In genomic region chr3:52455283-52456168, GRCh38 we compare ENCODE assay signal across 8 cellular contexts. TPM values are rescaled to one million over a fixed set of nuclear protein-coding genes. Genes with fewer than 3 reads are reported as not detected.
DNase-seq lines count a peak whose midpoint lies in the region; ATAC-seq and TF ChIP-seq lines count a peak whose summit lies in the region.

Gene NISCH, plus strand, starts transcription at chr3:52455604. Its CDS starts 38 bp downstream, at chr3:52455642.

- H3K27ac Mint-ChIP-seq in activated naive CD4-positive, alpha-beta T cell treated with anti-CD3 and anti-CD28 coated beads, Interleukin-2, amount 10 ng/mL, durations not matched to agents 7 days and 5 days, result peak within 1 kb of the TSS; percentile 91

- no peak for TF ChIP-seq CTCF in SK-N-SH (IDR thresholded peaks at IDR 0.05)
- TF ChIP-seq CTCF in osteoblast (IDR thresholded peaks at IDR 0.05; ENCODE audit: extremely low read depth, low read depth, low read length), result no peak
- no peak for TF ChIP-seq CTCF in testis (IDR thresholded peaks at IDR 0.05)

- H3K27ac ChIP-seq in KOPT-K1 (ENCODE audit: low read depth, low read length, poor library complexity, severe bottlenecking) (peak within 1 kb of the TSS; percentile 83), SK-N-SH (ENCODE audit: low read depth in 2 of 2, low read length in 1 of 2) (peak within 1 kb of the TSS; percentile 52 to 81; a peak in 3 of 4 replicates), osteoblast (ENCODE audit: low read depth, low read length) (peak within 1 kb of the TSS; percentile 80), testis (peak within 1 kb of the TSS; percentile 96)

- CTCF ChIA-PET in SK-N-SH (lab: Yijun Ruan, JAX), result interaction anchor here (0.6 to 16.5 kb wide), 4 partner anchors 14 to 254 kb away, joined by 3 to 578 read pairs (median 28); no protein-coding TSS in a partner anchor
- CTCF ChIA-PET in activated naive CD4-positive, alpha-beta T cell treated with anti-CD3 and anti-CD28 coated beads, Interleukin-2, amount 10 ng/mL, durations not matched to agents 7 days and 5 days (lab: Charles Lee), result interaction anchor here (4.1 kb wide), 1 partner anchor 8 kb away, joined by 25 read pairs; the partner anchor contains the start of gene SEMA3G

- no peaks in the 10 kb centered on the region for H3K27me3 Mint-ChIP-seq in activated naive CD4-positive, alpha-beta T cell treated with anti-CD3 and anti-CD28 coated beads, Interleukin-2, amount 10 ng/mL, durations not matched to agents 7 days and 5 days

- WGBS in SK-N-SH (ENCODE audit: low lambda C conversion rate), result under 1% methylated on average over 61 of the region's 86 CpGs
- WGBS in testis, 2 donors, result 0 to 2% methylated on average over 22 to 83 of the region's 86 CpGs

- TF ChIP-seq EP300 in SK-N-SH (IDR thresholded peaks at IDR 0.05; ENCODE audit: borderline replicate concordance in 1 of 2, low read depth in 1 of 2, low read length in 1 of 2), result no peak

- H3K79me2 ChIP-seq in SK-N-SH (ENCODE audit: insufficient read depth) (peaks cover 53% of the 10 kb centered on the region), osteoblast (ENCODE audit: insufficient read depth, low read length) (peaks cover 45% of the 10 kb centered on the region)

- TF ChIP-seq POLR2A in testis (IDR thresholded peaks at IDR 0.05), result no peak

- no peaks in the 10 kb centered on the region for H3K9me2 ChIP-seq in SK-N-SH

- H3K9me3 ChIP-seq in KOPT-K1 (ENCODE audit: insufficient read depth, low read length, poor library complexity, severe bottlenecking), result no peaks in the 10 kb centered on the region
- no peaks in the 10 kb centered on the region for H3K9me3 ChIP-seq in SK-N-SH
- H3K9me3 ChIP-seq in osteoblast (ENCODE audit: low read depth, low read length), result no peaks in the 10 kb centered on the region
- no peaks in the 10 kb centered on the region for H3K9me3 ChIP-seq in testis

- peak within 1 kb of the TSS; percentile 99 for H3K4me2 ChIP-seq in SK-N-SH
- peak within 1 kb of the TSS; percentile 96 for H3K4me2 ChIP-seq in osteoblast (ENCODE audit: insufficient read depth, low read length)

- DNase-seq in Daoy (ENCODE audit: low read depth), result peak; percentile 86
- DNase-seq in SK-N-SH, result peak; percentile 99
- DNase-seq in activated naive CD4-positive, alpha-beta T cell treated with anti-CD3 and anti-CD28 coated beads, Interleukin-2, amount 10 ng/mL, durations not matched to agents 7 days and 5 days, result peak; percentile 96
- no peak for DNase-seq in glomerular endothelial cell (ENCODE audit: extremely low read depth, low read depth, low spot score)
- peak; percentile 98 for DNase-seq in osteoblast (ENCODE audit: insufficient read length, low spot score, missing footprints)
- peak; percentile 92 for DNase-seq in testis

- peaks cover 26% of the 10 kb centered on the region for H3K36me3 Mint-ChIP-seq in activated naive CD4-positive, alpha-beta T cell treated with anti-CD3 and anti-CD28 coated beads, Interleukin-2, amount 10 ng/mL, durations not matched to agents 7 days and 5 days

- peaks cover 6% of the 10 kb centered on the region for H4K20me1 ChIP-seq in SK-N-SH (ENCODE audit: insufficient read depth)
- peaks cover 29% of the 10 kb centered on the region for H4K20me1 ChIP-seq in osteoblast (ENCODE audit: insufficient read depth, low read length)

- intact Hi-C loops in testis (cut with DNase I; ENCODE audit: low total_unique reads), result no loop called here

- peak; percentile 63 for ATAC-seq in GM21619 (IDR thresholded peaks at IDR 0.05; ENCODE audit: unreplicated experiment)

- H3K4me1 ChIP-seq in SK-N-SH (ENCODE audit: control insufficient read depth in 1 of 2, insufficient read depth in 2 of 2, low read depth in 1 of 2, low read length in 1 of 2), result peaks cover 8 to 26% of the 10 kb centered on the region in 2 experiments
- peaks cover 19% of the 10 kb centered on the region for H3K4me1 ChIP-seq in osteoblast (ENCODE audit: insufficient read depth, low read length)
- peaks cover 26% of the 10 kb centered on the region for H3K4me1 ChIP-seq in testis

- H3K4me3 ChIP-seq in SK-N-SH (ENCODE audit: low read depth in 2 of 2, low read length in 1 of 2), result peak within 1 kb of the TSS; percentile 89
- H3K4me3 ChIP-seq in osteoblast (ENCODE audit: insufficient read depth, low read length), result peak within 1 kb of the TSS; percentile 92
- H3K4me3 ChIP-seq in testis, result peak within 1 kb of the TSS; percentile 97 to 98

- H3K4me1 Mint-ChIP-seq in activated naive CD4-positive, alpha-beta T cell treated with anti-CD3 and anti-CD28 coated beads, Interleukin-2, amount 10 ng/mL, durations not matched to agents 7 days and 5 days, result peaks cover 42% of the 10 kb centered on the region

- POLR2A ChIA-PET in SK-N-SH (lab: Yijun Ruan, JAX), result no interaction called here

- H3K9me3 Mint-ChIP-seq in activated naive CD4-positive, alpha-beta T cell treated with anti-CD3 and anti-CD28 coated beads, Interleukin-2, amount 10 ng/mL, durations not matched to agents 7 days and 5 days, result no peaks in the 10 kb centered on the region

- H2AFZ ChIP-seq in SK-N-SH (ENCODE audit: low read depth) (peak within 1 kb of the TSS; percentile 82), osteoblast (ENCODE audit: low read length) (peak within 1 kb of the TSS; percentile 87)

- H3F3A ChIP-seq in SK-N-SH (replicated peaks; ENCODE audit: insufficient read depth), result peaks cover 4% of the 10 kb centered on the region

- H3K4me3 Mint-ChIP-seq in activated naive CD4-positive, alpha-beta T cell treated with anti-CD3 and anti-CD28 coated beads, Interleukin-2, amount 10 ng/mL, durations not matched to agents 7 days and 5 days, result peak within 1 kb of the TSS; percentile 85

- peak within 1 kb of the TSS; percentile 97 for H3K9ac ChIP-seq in SK-N-SH

- H3K36me3 ChIP-seq in KOPT-K1 (ENCODE audit: insufficient read depth, low read length) (peaks cover 31% of the 10 kb centered on the region), SK-N-SH (replicated peaks in 1 of 2; ENCODE audit: control insufficient read depth in 1 of 2, insufficient read depth in 2 of 2, low read length in 1 of 2) (peaks cover 25 to 29% of the 10 kb centered on the region in 2 experiments), osteoblast (ENCODE audit: insufficient read depth, low read length) (peaks cover 32% of the 10 kb centered on the region), testis (ENCODE audit: low read depth, missing control alignments) (no peaks in the 10 kb centered on the region)

- H3K27me3 ChIP-seq in SK-N-SH (ENCODE audit: insufficient read depth) (no peaks in the 10 kb centered on the region), osteoblast (ENCODE audit: insufficient read depth, low read length) (no peaks in the 10 kb centered on the region), testis (no peaks in the 10 kb centered on the region)

- no peak for TF ChIP-seq RAD21 in SK-N-SH (IDR thresholded peaks at IDR 0.05; ENCODE audit: low read length)

TF ChIP-seq in SK-N-SH, 30 proteins besides CTCF, POLR2A, EP300 and RAD21 (continues in another document):
- no peak for TF ChIP-seq GATA2 (CRISPR knock-in tag; IDR thresholded peaks at IDR 0.05)
- TF ChIP-seq MXI1 (IDR thresholded peaks at IDR 0.05; ENCODE audit: low read depth, low read length), result peak; percentile 45; the same call in 1 of the 2 replicates
- TF ChIP-seq TEAD4 (IDR thresholded peaks at IDR 0.05; ENCODE audit: borderline replicate concordance, insufficient read depth), result no peak
- TF ChIP-seq YY1 (IDR thresholded peaks at IDR 0.05; ENCODE audit: low read depth), result peak; percentile 87
- peak; percentile 67 for TF ChIP-seq POLR2AphosphoS5 (IDR thresholded peaks at IDR 0.05; ENCODE audit: low read depth, low read length)
- TF ChIP-seq FOSL2 (IDR thresholded peaks at IDR 0.05; ENCODE audit: borderline replicate concordance, low read depth), result no peak
- no peak for TF ChIP-seq SMC3 (IDR thresholded peaks at IDR 0.05; ENCODE audit: low read depth, low read length)
- TF ChIP-seq TAF1 (IDR thresholded peaks at IDR 0.05; ENCODE audit: borderline replicate concordance, low read depth, low read length), result peak; percentile 83
- TF ChIP-seq JUND (IDR thresholded peaks at IDR 0.05), result no peak
- no peak for TF ChIP-seq FOXJ3 (CRISPR knock-in tag; IDR thresholded peaks at IDR 0.05)
- no peak for TF ChIP-seq EZH2phosphoT487 (IDR thresholded peaks at IDR 0.05; ENCODE audit: borderline replicate concordance, low read depth)
- peak; percentile 58 for TF ChIP-seq MAX (IDR thresholded peaks at IDR 0.05; ENCODE audit: low read depth)
- peak; percentile 24 for TF ChIP-seq NRF1 (IDR thresholded peaks at IDR 0.05; ENCODE audit: low read depth, low read length)
- TF ChIP-seq USF2 (IDR thresholded peaks at IDR 0.05; ENCODE audit: borderline replicate concordance, low read depth, low read length), result no peak; the same call in 1 of the 2 replicates
- peak; percentile 79 for TF ChIP-seq USF1 (IDR thresholded peaks at IDR 0.05; ENCODE audit: borderline replicate concordance, low read depth)
- no peak for TF ChIP-seq MEF2A (IDR thresholded peaks at IDR 0.05; ENCODE audit: borderline replicate concordance, low read depth)
- no peak for TF ChIP-seq NFIC (IDR thresholded peaks at IDR 0.05; ENCODE audit: borderline replicate concordance)

RNA-seq across cellular contexts. Expression of gene NISCH, which starts in this region (rescaled TPM):
- total RNA-seq in Daoy (2014; rRNA removed; shearing (Covaris generic)), result 18.7 and 19.0 TPM in 2 replicates
- polyA plus RNA-seq in SK-N-SH (2012; rRNA removed) (77.5 and 95.1 TPM in 2 replicates), testis (ENCODE audit: insufficient read depth, low read depth, low replicate concordance) (166 TPM)
- 18.6 and 26.5 TPM in 2 replicates for polyA plus RNA-seq in SK-N-SH (2012; cell fraction: cytosol; rRNA removed)
- polyA plus RNA-seq in SK-N-SH (2012; cell fraction: nucleus; rRNA removed), result 448 and 541 TPM in 2 replicates
- total RNA-seq in glomerular endothelial cell (90.7 and 113 TPM in 2 replicates), osteoblast (72.2 and 83.2 TPM in 2 replicates), testis (100 to 1,000 TPM; 315 to 327 TPM)
